ENCODE assay signal across 8 cellular contexts in genomic region chr1:18913065-18913502, GRCh38. TPM values are rescaled to one million over a fixed set of nuclear protein-coding genes. Genes with fewer than 3 reads are reported as not detected.
DNase-seq lines count a peak whose midpoint lies in the region; ATAC-seq and TF ChIP-seq lines count a peak whose summit lies in the region.

No MANE protein-coding gene starts in this region.

- ATAC-seq in right cardiac atrium (peak; percentile 89 to 90), sciatic nerve (peak; percentile 77), HG02852 (IDR thresholded peaks at IDR 0.05; ENCODE audit: unreplicated experiment) (no peak)

- H3K27me3 ChIP-seq in GM06990 (replicated peaks; ENCODE audit: control insufficient read depth, insufficient read depth, low read length) = no peaks in the 10 kb centered on the region
- no peaks in the 10 kb centered on the region for H3K27me3 ChIP-seq in right cardiac atrium (ENCODE audit: control insufficient read depth, insufficient read depth)

- TF ChIP-seq CTCF in GM06990 (IDR thresholded peaks at IDR 0.05; ENCODE audit: insufficient read depth, low read length, poor library complexity, severe bottlenecking) (peak; percentile 100), LNCAP (IDR thresholded peaks at IDR 0.05) (peak; percentile 75)

- peak overlapping the region; percentile 38 for H3K27ac ChIP-seq in right cardiac atrium (ENCODE audit: low read length)

- DNase-seq in GM06990 (ENCODE audit: extremely low read depth, insufficient read length) (peak; percentile 72), T-helper 2 cell (peak; percentile 49 to 67 (median 54)), amniotic stem cell (lab: John Stamatoyannopoulos, UW) (peak; percentile 70), right cardiac atrium (peak; percentile 86 to 95 (median 94)), sciatic nerve (ENCODE audit: low spot score) (peak; percentile 84), NCI-H1048 (lab: John Stamatoyannopoulos, UW) (no peak)

- no peaks in the 10 kb centered on the region for H3K4me1 ChIP-seq in right cardiac atrium (ENCODE audit: control insufficient read depth, insufficient read depth, low read length)

- H3K9me3 ChIP-seq in right cardiac atrium (ENCODE audit: control insufficient read depth, low read length) = no peaks in the 10 kb centered on the region

- intact Hi-C loops in right cardiac atrium (cut with DNase I) (no loop called here), sciatic nerve (cut with DNase I) (loop anchor here (10.0 kb wide), 1 partner anchor 182 kb away; no protein-coding TSS in a partner anchor)

- no peak overlapping the region for H3K4me3 ChIP-seq in GM06990 (replicated peaks; ENCODE audit: low read depth, low read length)
- no peak overlapping the region for H3K4me3 ChIP-seq in right cardiac atrium (ENCODE audit: low read length)

- WGBS in right cardiac atrium = 11% methylated on average over 14 of the region's 14 CpGs

- peaks cover 9% of the 10 kb centered on the region for H3K36me3 ChIP-seq in GM06990 (ENCODE audit: control insufficient read depth, insufficient read depth, low read length)

RNA-seq across cellular contexts. Expression of gene ALDH4A1, which starts 10.7 kb away (rescaled TPM):
- total RNA-seq in right cardiac atrium = 10 to 100 TPM; 22.2 to 35.5 (median 27.1) TPM
- 23.6 TPM for polyA plus RNA-seq in right cardiac atrium
- total RNA-seq in sciatic nerve = 13.0 TPM

RNA-seq across cellular contexts. Expression of gene IFFO2, which starts 43.4 kb away (rescaled TPM):
- total RNA-seq in right cardiac atrium (10 to 100 TPM in 1 of 4 donors, 1 to 10 TPM in 3; 6.7 to 12.7 (median 8.1) TPM), sciatic nerve (5.4 TPM)
- 5.0 TPM for polyA plus RNA-seq in right cardiac atrium

RNA-seq across cellular contexts. Expression of gene TAS1R2, which starts 53.6 kb away (rescaled TPM):
- total RNA-seq in right cardiac atrium (not detected), sciatic nerve (not detected)
- polyA plus RNA-seq in right cardiac atrium = not detected
